ENCODE assay signal across 8 cellular contexts in genomic region chr10:45594276-45595157, GRCh38.
DNase-seq lines count a peak whose midpoint lies in the region; ATAC-seq and TF ChIP-seq lines count a peak whose summit lies in the region.

No MANE protein-coding gene starts in this region.

- H3K4me1 ChIP-seq in right cardiac atrium (ENCODE audit: control insufficient read depth, insufficient read depth, low read length) (no peaks in the 10 kb centered on the region), vagina (peaks cover 15% of the 10 kb centered on the region)

- peak overlapping the region; percentile 42 for H3K27ac ChIP-seq in right cardiac atrium (ENCODE audit: low read length)
- H3K27ac ChIP-seq in vagina, result peak overlapping the region; percentile 80

- peaks cover 28% of the 10 kb centered on the region for H3K36me3 Mint-ChIP-seq in T-cell

- H3K27me3 ChIP-seq in right cardiac atrium (ENCODE audit: control insufficient read depth, insufficient read depth), result no peaks in the 10 kb centered on the region
- no peaks in the 10 kb centered on the region for H3K27me3 ChIP-seq in vagina

- H3K9me3 Mint-ChIP-seq in T-cell, result peaks cover 0 to 10% (median 5%) of the 10 kb centered on the region in 3 donors

- H3K4me3 Mint-ChIP-seq in T-cell, result peak overlapping the region; percentile 81 to 95 (median 83)

- H3K27ac Mint-ChIP-seq in T-cell, result peak overlapping the region; percentile 77 to 79

- peaks cover 38 to 44% (median 40%) of the 10 kb centered on the region in 3 donors for H3K4me1 Mint-ChIP-seq in T-cell

- H3K4me3 ChIP-seq in GM12875 (ENCODE audit: low read depth, low read length) (peak overlapping the region; percentile 65), right cardiac atrium (ENCODE audit: low read length) (peak overlapping the region; percentile 88), vagina (peak overlapping the region; percentile 55 to 78)

- TF ChIP-seq CTCF in GM12875 (IDR thresholded peaks at IDR 0.05; ENCODE audit: borderline replicate concordance, insufficient read depth, low read depth, low read length) (0 out of 2 replicates have a peak, but pooled peaks have one; percentile 13), vagina (IDR thresholded peaks at IDR 0.05) (peak in 1 of 3 experiments; percentile 6)

- H3K9me3 ChIP-seq in right cardiac atrium (ENCODE audit: control insufficient read depth, low read length), result no peaks in the 10 kb centered on the region
- no peaks in the 10 kb centered on the region for H3K9me3 ChIP-seq in vagina

- DNase-seq in NCI-H128 (lab: John Stamatoyannopoulos, UW; ENCODE audit: unreplicated experiment) (peak; percentile 79), T-cell (peak; percentile 75 to 91 (median 86)), amygdala (lab: John Stamatoyannopoulos, UW) (peak; percentile 38 to 94 (median 85)), right cardiac atrium (peak; percentile 94 to 98 (median 97)), pulmonary artery endothelial cell (ENCODE audit: low read depth, low spot score) (peak; percentile 69), vagina (ENCODE audit: extremely low spot score in 2 of 2) (peak in 1 of 2 donors; percentile 90)

- no peaks in the 10 kb centered on the region for H3K36me3 ChIP-seq in vagina

- intact Hi-C loops in right cardiac atrium (cut with DNase I), result loop anchor here in 1 of 4 donors (10.0 kb wide), 2 partner anchors 80 to 130 kb away; partner anchors contain the start of gene ZFAND4
- intact Hi-C loops in vagina (cut with DNase I), result no loop called here

- peak in 1 of 2 donors; percentile 39 for TF ChIP-seq POLR2A in vagina (IDR thresholded peaks at IDR 0.05)

- H3K27me3 Mint-ChIP-seq in T-cell, result peaks cover 3 to 6% of the 10 kb centered on the region in 2 donors

- WGBS in right cardiac atrium, result under 1% methylated on average over 88 of the region's 88 CpGs

- POLR2A ChIA-PET in T-cell (lab: Charles Lee), result interaction anchor here (0.5 to 1.0 kb wide), 7 partner anchors 14 to 472 kb away, joined by 3 to 5 read pairs (median 3); partner anchors contain the start of gene ZFAND4 (in 1 of the 2)

- peak; percentile 93 for ATAC-seq in HG02763 (IDR thresholded peaks at IDR 0.05; ENCODE audit: unreplicated experiment)
- ATAC-seq in T-cell (replicated peaks in 1 of 4), result peak; percentile 92 to 95 (median 94)
- peak; percentile 99 for ATAC-seq in right cardiac atrium

- CTCF ChIA-PET in T-cell (lab: Charles Lee), result interaction anchor here in 1 of 2 donors (0.6 kb wide), 1 partner anchor 81 kb away, joined by 4 read pairs; no protein-coding TSS in a partner anchor
